ENCODE assay signal across 8 cellular contexts in genomic region chr9:136808075-136808780, GRCh38. TPM values are rescaled to one million over a fixed set of nuclear protein-coding genes. Genes with fewer than 3 reads are reported as not detected.
DNase-seq lines count a peak whose midpoint lies in the region; ATAC-seq and TF ChIP-seq lines count a peak whose summit lies in the region.

No MANE protein-coding gene starts in this region.

- peak overlapping the region; percentile 76 to 100 (median 100) for H3K4me3 ChIP-seq in BLaER1 treated with 17β-estradiol and CSF1 and Interleukin-3, amounts not matched to agents 10 nM and 100 nM
- H3K4me3 ChIP-seq in epithelial cell of proximal tubule (ENCODE audit: low read depth, low read length) (peak overlapping the region; percentile 92), upper lobe of right lung (peak overlapping the region; percentile 85)

- POLR2A ChIA-PET in activated CD8-positive, alpha-beta T cell treated with anti-CD3 and anti-CD28 coated beads for 36 hours (lab: Charles Lee): interaction anchor here (0.8 to 2.7 kb wide), 13 partner anchors 8 to 231 kb away, joined by 3 to 10 read pairs (median 3); partner anchors contain the start of genes AJM1 and TRAF2
- POLR2A ChIA-PET in naive thymus-derived CD8-positive, alpha-beta T cell (lab: Charles Lee): interaction anchor here (0.5 to 4.2 kb wide), 21 partner anchors 9 to 432 kb away, joined by 3 to 44 read pairs (median 6); partner anchors contain the start of genes AJM1, CCDC183, MAN1B1 and PAXX

- CTCF ChIA-PET in activated CD8-positive, alpha-beta T cell treated with anti-CD3 and anti-CD28 coated beads for 36 hours (lab: Charles Lee): interaction anchor here (1.0 to 4.3 kb wide), 8 partner anchors 12 to 221 kb away, joined by 3 to 22 read pairs (median 4); partner anchors contain the start of gene AJM1

- H3K27ac ChIP-seq in BLaER1 treated with 17β-estradiol and CSF1 and Interleukin-3, amounts not matched to agents 10 nM and 100 nM: peak overlapping the region; percentile 69 to 98 (median 95)
- H3K27ac ChIP-seq in upper lobe of right lung: peak overlapping the region; percentile 78

- peak overlapping the region; percentile 67 for H3K27ac Mint-ChIP-seq in activated CD8-positive, alpha-beta T cell treated with anti-CD3 and anti-CD28 coated beads for 36 hours
- peak overlapping the region; percentile 1 to 88 (median 74) for H3K27ac Mint-ChIP-seq in naive thymus-derived CD8-positive, alpha-beta T cell

- H3K9me3 ChIP-seq in BLaER1 treated with 17β-estradiol and CSF1 and Interleukin-3, amounts not matched to agents 10 nM and 100 nM (replicated peaks in 1 of 11): no peaks in the 10 kb centered on the region
- no peaks in the 10 kb centered on the region for H3K9me3 ChIP-seq in upper lobe of right lung

- H3K4me1 ChIP-seq in BLaER1 treated with 17β-estradiol and CSF1 and Interleukin-3, amounts not matched to agents 10 nM and 100 nM: peaks cover 44 to 62% (median 52%) of the 10 kb centered on the region in 10 experiments
- peaks cover 30% of the 10 kb centered on the region for H3K4me1 ChIP-seq in upper lobe of right lung

- DNase-seq in activated CD8-positive, alpha-beta T cell treated with anti-CD3 and anti-CD28 coated beads for 36 hours: peak; percentile 43
- DNase-seq in epithelial cell of proximal tubule (ENCODE audit: low read depth) (no peak), upper lobe of right lung (peak; percentile 81), NCI-H187 (lab: John Stamatoyannopoulos, UW) (no peak)
- DNase-seq in naive thymus-derived CD8-positive, alpha-beta T cell: peak in 9 of 10 donors; percentile 28 to 72 (median 43)

- H3K27me3 Mint-ChIP-seq in activated CD8-positive, alpha-beta T cell treated with anti-CD3 and anti-CD28 coated beads for 36 hours: no peaks in the 10 kb centered on the region
- no peaks in the 10 kb centered on the region for H3K27me3 Mint-ChIP-seq in naive thymus-derived CD8-positive, alpha-beta T cell

- H3K36me3 ChIP-seq in BLaER1 treated with 17β-estradiol and CSF1 and Interleukin-3, amounts not matched to agents 10 nM and 100 nM: peaks cover 21 to 74% (median 60%) of the 10 kb centered on the region in 11 experiments
- H3K36me3 ChIP-seq in upper lobe of right lung: peaks cover 14% of the 10 kb centered on the region

- peak overlapping the region; percentile 84 to 99 (median 98) for H3K9ac ChIP-seq in BLaER1 treated with 17β-estradiol and CSF1 and Interleukin-3, amounts not matched to agents 10 nM and 100 nM

- peak overlapping the region; percentile 73 for H3K4me3 Mint-ChIP-seq in activated CD8-positive, alpha-beta T cell treated with anti-CD3 and anti-CD28 coated beads for 36 hours
- peak overlapping the region; percentile 75 to 89 (median 82) for H3K4me3 Mint-ChIP-seq in naive thymus-derived CD8-positive, alpha-beta T cell

- no peaks in the 10 kb centered on the region for H3K9me3 Mint-ChIP-seq in activated CD8-positive, alpha-beta T cell treated with anti-CD3 and anti-CD28 coated beads for 36 hours
- H3K9me3 Mint-ChIP-seq in naive thymus-derived CD8-positive, alpha-beta T cell: no peaks in the 10 kb centered on the region

- ATAC-seq in GM19467 (IDR thresholded peaks at IDR 0.05; ENCODE audit: unreplicated experiment): peak; percentile 35
- peak; percentile 35 for ATAC-seq in HG03571 (IDR thresholded peaks at IDR 0.05; ENCODE audit: unreplicated experiment)
- peak; percentile 15 for ATAC-seq in activated CD8-positive, alpha-beta T cell treated with anti-CD3 and anti-CD28 coated beads for 36 hours
- peak; percentile 62 to 64 for ATAC-seq in naive thymus-derived CD8-positive, alpha-beta T cell
- peak; percentile 21 for ATAC-seq in upper lobe of right lung

- peaks cover 27% of the 10 kb centered on the region for H3K36me3 Mint-ChIP-seq in activated CD8-positive, alpha-beta T cell treated with anti-CD3 and anti-CD28 coated beads for 36 hours (ENCODE audit: low read depth)
- H3K36me3 Mint-ChIP-seq in naive thymus-derived CD8-positive, alpha-beta T cell: peaks cover 0 to 17% (median 0%) of the 10 kb centered on the region in 3 donors

- H4K20me1 ChIP-seq in BLaER1 treated with 17β-estradiol and CSF1 and Interleukin-3, amounts not matched to agents 10 nM and 100 nM: peaks cover 24 to 75% (median 51%) of the 10 kb centered on the region in 11 experiments; a peak in 20 of 22 replicates

- H3K27me3 ChIP-seq in BLaER1 treated with 17β-estradiol and CSF1 and Interleukin-3, amounts not matched to agents 10 nM and 100 nM: no peaks in the 10 kb centered on the region
- no peaks in the 10 kb centered on the region for H3K27me3 ChIP-seq in upper lobe of right lung

- intact Hi-C loops in activated CD8-positive, alpha-beta T cell treated with anti-CD3 and anti-CD28 coated beads for 36 hours (cut with micrococcal nuclease): loop anchor here (10.0 kb wide), 1 partner anchor 63 kb away; the partner anchor contains the start of genes LCN10 and LCN6
- intact Hi-C loops in upper lobe of right lung (cut with DNase I): no loop called here

- TF ChIP-seq CTCF in activated CD8-positive, alpha-beta T cell treated with anti-CD3 and anti-CD28 coated beads for 36 hours (IDR thresholded peaks at IDR 0.05): no peak
- no peak for TF ChIP-seq CTCF in epithelial cell of proximal tubule (conservative IDR thresholded peaks at IDR 0.05; ENCODE audit: low read depth, low read length)
- TF ChIP-seq CTCF in upper lobe of right lung (IDR thresholded peaks at IDR 0.05): no peak

- peaks cover 34% of the 10 kb centered on the region for H3K4me1 Mint-ChIP-seq in activated CD8-positive, alpha-beta T cell treated with anti-CD3 and anti-CD28 coated beads for 36 hours (ENCODE audit: low read depth)
- peaks cover 19 to 54% (median 50%) of the 10 kb centered on the region in 4 donors for H3K4me1 Mint-ChIP-seq in naive thymus-derived CD8-positive, alpha-beta T cell

- H3K4me2 ChIP-seq in BLaER1 treated with 17β-estradiol and CSF1 and Interleukin-3, amounts not matched to agents 10 nM and 100 nM: peak overlapping the region; percentile 82 to 99 (median 95)

RNA-seq across cellular contexts. Expression of gene RABL6, which starts 0.5 kb away (rescaled TPM):
- 10 to 100 TPM; 85.6 to 86.6 TPM for total RNA-seq in activated CD8-positive, alpha-beta T cell treated with anti-CD3 and anti-CD28 coated beads for 36 hours
- total RNA-seq in epithelial cell of proximal tubule: 114 and 160 TPM in 2 replicates
- 10 to 100 TPM; 72.3 to 74.5 TPM for total RNA-seq in naive thymus-derived CD8-positive, alpha-beta T cell
- polyA plus RNA-seq in naive thymus-derived CD8-positive, alpha-beta T cell: 10 to 100 TPM; 11.6 to 17.2 (median 11.9) TPM
- total RNA-seq in upper lobe of right lung: 68.2 TPM

RNA-seq across cellular contexts. Expression of gene CCDC183, which starts 12.1 kb away (rescaled TPM):
- under 1 TPM; 0.20 to 0.34 TPM for total RNA-seq in activated CD8-positive, alpha-beta T cell treated with anti-CD3 and anti-CD28 coated beads for 36 hours
- total RNA-seq in epithelial cell of proximal tubule: 0.06 TPM in 1 of 2 replicates, not detected in the other
- total RNA-seq in naive thymus-derived CD8-positive, alpha-beta T cell: 1 to 10 TPM; 1.4 to 2.3 TPM
- under 1 TPM in 1 of 3 donors, not detected in 2; 0.18 TPM for polyA plus RNA-seq in naive thymus-derived CD8-positive, alpha-beta T cell
- total RNA-seq in upper lobe of right lung: 4.0 TPM

RNA-seq across cellular contexts. Expression of gene TMEM141, which starts 17.1 kb away (rescaled TPM):
- total RNA-seq in activated CD8-positive, alpha-beta T cell treated with anti-CD3 and anti-CD28 coated beads for 36 hours: 10 to 100 TPM; 50.6 to 51.1 TPM
- 90.4 and 108 TPM in 2 replicates for total RNA-seq in epithelial cell of proximal tubule
- total RNA-seq in naive thymus-derived CD8-positive, alpha-beta T cell: 10 to 100 TPM; 49.7 to 51.6 TPM
- 10 to 100 TPM; 34.2 to 40.5 (median 37.3) TPM for polyA plus RNA-seq in naive thymus-derived CD8-positive, alpha-beta T cell
- total RNA-seq in upper lobe of right lung: 64.4 TPM

RNA-seq across cellular contexts. Expression of gene AJM1, which starts 34.0 kb away (rescaled TPM):
- total RNA-seq in activated CD8-positive, alpha-beta T cell treated with anti-CD3 and anti-CD28 coated beads for 36 hours: 1 to 10 TPM; 5.8 to 6.4 TPM
- total RNA-seq in epithelial cell of proximal tubule (0.51 and 2.2 TPM in 2 replicates), upper lobe of right lung (2.7 TPM)
- 1 to 10 TPM; 1.3 TPM for total RNA-seq in naive thymus-derived CD8-positive, alpha-beta T cell
- under 1 TPM in 2 of 3 donors, not detected in 1; 0.05 to 0.10 TPM for polyA plus RNA-seq in naive thymus-derived CD8-positive, alpha-beta T cell

RNA-seq across cellular contexts. Expression of gene PHPT1, which starts 41.0 kb away (rescaled TPM):
- total RNA-seq in activated CD8-positive, alpha-beta T cell treated with anti-CD3 and anti-CD28 coated beads for 36 hours: 100 to 1,000 TPM; 123 to 124 TPM
- 101 and 114 TPM in 2 replicates for total RNA-seq in epithelial cell of proximal tubule
- total RNA-seq in naive thymus-derived CD8-positive, alpha-beta T cell: 10 to 100 TPM; 25.2 to 29.6 TPM
- polyA plus RNA-seq in naive thymus-derived CD8-positive, alpha-beta T cell: 10 to 100 TPM; 82.6 to 98.1 (median 83.1) TPM
- 82.1 TPM for total RNA-seq in upper lobe of right lung

Comparison
In these comparisons a context has a peak if more than half of its experiments do, and no peak if none do; other contexts are left out.
1. DNase-seq: peak in activated CD8-positive, alpha-beta T cell treated with anti-CD3 and anti-CD28 coated beads for 36 hours (single experiment), naive thymus-derived CD8-positive, alpha-beta T cell (9 of 10) and upper lobe of right lung (single experiment); none in epithelial cell of proximal tubule (single experiment) and NCI-H187 (0 of 2).
2. Peak in every context shown above with its lines, with median percentiles within 50 percentile points of each other: H3K4me3 ChIP-seq and ATAC-seq.